In genomic region chr11:118319031-118319814, GRCh38 we compare ENCODE assay signal across 13 cellular contexts. TPM values are rescaled to one million over a fixed set of nuclear protein-coding genes. Genes with fewer than 3 reads are reported as not detected.
DNase-seq lines count a peak whose midpoint lies in the region; ATAC-seq, FAIRE-seq and TF ChIP-seq lines count a peak whose summit lies in the region.
"Had no signal": no experiment of that assay in that cellular context is flagged by ENCODE, and none has a peak within 500 bp of the region (broad histone marks: within the 10 kb centered on the region; RNA-seq: fewer than 3 reads in every experiment).

No MANE protein-coding gene starts in this region.

- no peaks in the 10 kb centered on the region for H3K9me2 ChIP-seq in hepatocyte (replicated peaks; ENCODE audit: insufficient read depth)

- H3K27me3 ChIP-seq in hepatocyte = no peaks in the 10 kb centered on the region

- DNase-seq in stimulated activated naive CD8-positive, alpha-beta T cell treated with anti-CD3 and anti-CD28 coated beads, Interleukin-15, Interleukin-2, amounts not matched to agents 100 U/mL and 50 U/mL, for 24 hours = no peak
- peak; percentile 97 for DNase-seq in SKM-1 treated with dmso at 0.1 percent for 144 hours (lab: John Stamatoyannopoulos, UW; ENCODE audit: unreplicated experiment)
- no peak for DNase-seq in hepatocyte (ENCODE audit: low spot score)
- no peak for DNase-seq in NCI-H1930 (lab: John Stamatoyannopoulos, UW)
- no peak for DNase-seq in GM10266 (ENCODE audit: extremely low spot score)
- no peak for DNase-seq in H54 (ENCODE audit: insufficient read length, low spot score)
- DNase-seq: activated naive CD4-positive, alpha-beta T cell treated with anti-CD3 and anti-CD28 coated beads, Interleukin-2, amount 50 U/mL, for 16 hours; H9 had no signal

- H3K9me3 Mint-ChIP-seq in stimulated activated naive CD8-positive, alpha-beta T cell treated with anti-CD3 and anti-CD28 coated beads, Interleukin-15, Interleukin-2, amounts not matched to agents 100 ng/mL and 50 ng/mL, for 24 hours = peaks cover 3% of the 10 kb centered on the region

- H3K4me1 ChIP-seq in hepatocyte (ENCODE audit: insufficient read depth) = peaks cover 42% of the 10 kb centered on the region

- no peak for FAIRE-seq in H54 (lab: Jason Lieb, UNC)
- FAIRE-seq: colon, GM19239 had no signal

- TF ChIP-seq CTCF in hepatocyte (IDR thresholded peaks at IDR 0.05; ENCODE audit: poor library complexity) = no peak
- TF ChIP-seq CTCF in GM10266 (IDR thresholded peaks at IDR 0.05; ENCODE audit: control insufficient read depth, insufficient read depth, low read depth, missing control alignments) = no peak

- H3K36me3 ChIP-seq in hepatocyte (replicated peaks; ENCODE audit: insufficient read depth, low read depth) = no peaks in the 10 kb centered on the region

- peaks cover 86% of the 10 kb centered on the region for H3K4me1 Mint-ChIP-seq in stimulated activated naive CD8-positive, alpha-beta T cell treated with anti-CD3 and anti-CD28 coated beads, Interleukin-15, Interleukin-2, amounts not matched to agents 100 ng/mL and 50 ng/mL, for 24 hours (ENCODE audit: low read depth)

- H3K27ac ChIP-seq in hepatocyte = peak overlapping the region; percentile 73

- no peaks in the 10 kb centered on the region for H4K20me1 ChIP-seq in hepatocyte (ENCODE audit: insufficient read depth, poor library complexity, severe bottlenecking)

- H3K4me2 ChIP-seq in hepatocyte = no peak overlapping the region
- H3K4me2 ChIP-seq: smooth muscle cell had no signal

- H3K9me3 ChIP-seq in hepatocyte (ENCODE audit: low read depth) = no peaks in the 10 kb centered on the region

- no peaks in the 10 kb centered on the region for H3K79me2 ChIP-seq in hepatocyte

- 77% methylated on average over 4 of the region's 4 CpGs for WGBS in hepatocyte (ENCODE audit: low lambda C conversion rate, missing lambda C conversion rate)

- no peak for TF ChIP-seq POLR2A in H54 (IDR thresholded peaks at IDR 0.05; ENCODE audit: low read depth, low read length)

- H3K4me3 Mint-ChIP-seq in stimulated activated naive CD8-positive, alpha-beta T cell treated with anti-CD3 and anti-CD28 coated beads, Interleukin-15, Interleukin-2, amounts not matched to agents 100 ng/mL and 50 ng/mL, for 24 hours = no peak overlapping the region
- H3K4me3 Mint-ChIP-seq: H9 had no signal

- H2AFZ ChIP-seq in hepatocyte = no peak overlapping the region

- no peak for ATAC-seq in stimulated activated naive CD8-positive, alpha-beta T cell treated with anti-CD3 and anti-CD28 coated beads, Interleukin-15, Interleukin-2, amounts not matched to agents 100 U/mL and 50 U/mL, for 24 hours
- ATAC-seq in GM21381 (IDR thresholded peaks at IDR 0.05; ENCODE audit: unreplicated experiment) = no peak

- H3K36me3 Mint-ChIP-seq in stimulated activated naive CD8-positive, alpha-beta T cell treated with anti-CD3 and anti-CD28 coated beads, Interleukin-15, Interleukin-2, amounts not matched to agents 100 ng/mL and 50 ng/mL, for 24 hours (ENCODE audit: low read depth) = peaks cover 19% of the 10 kb centered on the region

- no peak overlapping the region for H3K4me3 ChIP-seq in hepatocyte
- H3K4me3 ChIP-seq: smooth muscle cell had no signal

- H3K27ac Mint-ChIP-seq in stimulated activated naive CD8-positive, alpha-beta T cell treated with anti-CD3 and anti-CD28 coated beads, Interleukin-15, Interleukin-2, amounts not matched to agents 100 ng/mL and 50 ng/mL, for 24 hours = peak overlapping the region; percentile 33

- no peaks in the 10 kb centered on the region for H3K27me3 Mint-ChIP-seq in stimulated activated naive CD8-positive, alpha-beta T cell treated with anti-CD3 and anti-CD28 coated beads, Interleukin-15, Interleukin-2, amounts not matched to agents 100 ng/mL and 50 ng/mL, for 24 hours

RNA-seq across cellular contexts. Expression of gene CD3E, which starts 14.7 kb away (rescaled TPM):
- not detected in 2 replicates for total RNA-seq in hepatocyte
- polyA plus RNA-seq in hepatocyte = not detected in 2 replicates
- total RNA-seq: H9, smooth muscle cell had no signal
- polyA plus RNA-seq: smooth muscle cell had no signal

RNA-seq across cellular contexts. Expression of gene CD3D, which starts 23.3 kb away (rescaled TPM):
- total RNA-seq in hepatocyte = 0.92 and 2.3 TPM in 2 replicates
- polyA plus RNA-seq in hepatocyte = 1.8 and 3.6 TPM in 2 replicates
- total RNA-seq: H9, smooth muscle cell had no signal
- polyA plus RNA-seq: smooth muscle cell had no signal

RNA-seq across cellular contexts. Expression of gene CD3G, which starts 24.9 kb away (rescaled TPM):
- 0.50 and 1.1 TPM in 2 replicates for total RNA-seq in hepatocyte
- 0.11 and 0.60 TPM in 2 replicates for polyA plus RNA-seq in hepatocyte
- total RNA-seq: H9, smooth muscle cell had no signal
- polyA plus RNA-seq: smooth muscle cell had no signal

RNA-seq across cellular contexts. Expression of gene UBE4A, which starts 40.2 kb away (rescaled TPM):
- 57.5 and 61.5 TPM in 2 replicates for total RNA-seq in hepatocyte
- polyA plus RNA-seq in hepatocyte = 19.7 and 22.4 TPM in 2 replicates

RNA-seq across cellular contexts. Expression of gene MPZL2, which starts 55.1 kb away (rescaled TPM):
- 47.2 and 52.3 TPM in 2 replicates for total RNA-seq in hepatocyte
- polyA plus RNA-seq in hepatocyte = 38.4 and 48.0 TPM in 2 replicates
